In the genomic region with DNA sequence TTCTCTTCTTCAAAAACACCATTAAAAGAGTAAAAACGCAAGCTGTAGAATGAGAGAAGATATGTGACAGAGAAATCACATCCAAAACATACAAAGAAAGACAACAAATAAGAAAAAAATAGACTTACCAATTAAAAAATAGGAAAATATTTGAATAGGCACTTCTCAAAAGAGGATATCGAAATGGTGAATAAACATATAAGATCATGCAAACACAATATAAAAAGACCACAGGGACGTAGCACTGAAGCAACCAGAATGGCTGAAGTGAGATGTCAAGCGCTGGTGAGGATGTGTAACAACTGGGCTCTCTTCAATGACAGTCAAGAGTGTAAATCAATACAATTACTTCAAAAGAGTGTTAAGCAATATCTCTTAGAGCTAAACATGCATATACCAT, we compare ENCODE assay signal across 29 cellular contexts.
"Had no signal": no experiment of that assay in that cellular context is flagged by ENCODE, and none has a peak within 500 bp of the region (broad histone marks: within the 10 kb centered on the region; RNA-seq: fewer than 3 reads in every experiment).

No MANE protein-coding gene starts in this region.

- H3K27ac Mint-ChIP-seq: natural killer cell; nephron; neural progenitor cell; progenitor cell of endocrine pancreas; stimulated activated memory B cell treated with anti-CD40 and anti-IgM and Interleukin-4, amounts not matched to agents 10 μg/mL and 1 μg/mL and 100 μg/mL, for 72 hours; stimulated activated naive CD8-positive, alpha-beta T cell treated with anti-CD3 and anti-CD28 coated beads, Interleukin-15, amount 100 ng/mL, for 72 hours; type B pancreatic cell had no signal

- H3K4me1 ChIP-seq: neural progenitor cell, parathyroid adenoma, psoas muscle, sigmoid colon, suprapubic skin, testis, tibial artery, upper lobe of right lung, uterus had no signal

- H3K27ac ChIP-seq: neural progenitor cell, ovary, parathyroid adenoma, psoas muscle, right lobe of liver, sigmoid colon, suprapubic skin, testis, tibial artery, transverse colon, upper lobe of right lung, uterus had no signal

- DNase-seq: natural killer cell; occipital lobe; ovary; psoas muscle; right cardiac atrium; right lobe of liver; sigmoid colon; small intestine; stimulated activated CD4-positive, alpha-beta T cell treated with anti-CD3 and anti-CD28 coated beads, Interleukin-15, amount 100 ng/mL, for 24 hours; stimulated activated CD4-positive, alpha-beta T cell treated with anti-CD3 and anti-CD28 coated beads, Interleukin-2, amount 100 ng/mL, for 24 hours; stimulated activated CD4-positive, alpha-beta T cell treated with anti-CD3 and anti-CD28 coated beads, Interleukin-2, amount 100 ng/mL, for 48 hours; stimulated activated CD4-positive, alpha-beta T cell treated with anti-CD3 and anti-CD28 coated beads, Interleukin-4, amount 100 ng/mL, for 24 hours; stimulated activated CD8-positive, alpha-beta memory T cell treated with anti-CD3 and anti-CD28 coated beads, Interleukin-4, amount 100 ng/mL, for 48 hours; stimulated activated naive CD4-positive, alpha-beta T cell; stimulated activated naive CD8-positive, alpha-beta T cell treated with anti-CD3 and anti-CD28 coated beads, Interleukin-15, amount 100 ng/mL, for 72 hours; stimulated activated naive CD8-positive, alpha-beta T cell treated with anti-CD3 and anti-CD28 coated beads, Interleukin-15, Interleukin-2, amounts not matched to agents 100 U/mL and 50 U/mL, for 24 hours; substantia nigra; testis; tibial artery; transverse colon; upper lobe of right lung; uterus had no signal

- H3K36me3 ChIP-seq: neural progenitor cell, ovary, right lobe of liver, sigmoid colon, suprapubic skin, tibial artery, transverse colon, upper lobe of right lung, uterus had no signal

- ATAC-seq: natural killer cell; psoas muscle; right cardiac atrium; right lobe of liver; stimulated activated memory B cell treated with anti-CD40 and anti-IgM and Interleukin-4, amounts not matched to agents 10 μg/mL and 1 μg/mL and 100 μg/mL, for 72 hours; stimulated activated naive CD8-positive, alpha-beta T cell treated with anti-CD3 and anti-CD28 coated beads, Interleukin-15, amount 100 ng/mL, for 72 hours; stimulated activated naive CD8-positive, alpha-beta T cell treated with anti-CD3 and anti-CD28 coated beads, Interleukin-15, Interleukin-2, amounts not matched to agents 100 U/mL and 50 U/mL, for 24 hours; upper lobe of right lung had no signal

- H3K9me3 ChIP-seq: ovary, psoas muscle, right lobe of liver, sigmoid colon, suprapubic skin, testis, transverse colon, upper lobe of right lung, uterus had no signal

- H3K27me3 Mint-ChIP-seq: type B pancreatic cell had no signal

- H3K9me3 Mint-ChIP-seq: natural killer cell, type B pancreatic cell had no signal

- H3K4me1 Mint-ChIP-seq: natural killer cell; stimulated activated memory B cell treated with anti-CD40 and anti-IgM and Interleukin-4, amounts not matched to agents 10 μg/mL and 1 μg/mL and 100 μg/mL, for 72 hours; stimulated activated naive CD8-positive, alpha-beta T cell treated with anti-CD3 and anti-CD28 coated beads, Interleukin-15, amount 100 ng/mL, for 72 hours had no signal

- H3K27me3 ChIP-seq: neural progenitor cell, ovary, right lobe of liver, sigmoid colon, suprapubic skin, testis, tibial artery, transverse colon, upper lobe of right lung, uterus had no signal

- H3K36me3 Mint-ChIP-seq: natural killer cell; neural progenitor cell; stimulated activated memory B cell treated with anti-CD40 and anti-IgM and Interleukin-4, amounts not matched to agents 10 μg/mL and 1 μg/mL and 100 μg/mL, for 72 hours had no signal

- H3K4me3 Mint-ChIP-seq: natural killer cell; nephron; neural progenitor cell; stimulated activated memory B cell treated with anti-CD40 and anti-IgM and Interleukin-4, amounts not matched to agents 10 μg/mL and 1 μg/mL and 100 μg/mL, for 72 hours; stimulated activated naive CD8-positive, alpha-beta T cell treated with anti-CD3 and anti-CD28 coated beads, Interleukin-15, amount 100 ng/mL, for 72 hours; type B pancreatic cell had no signal

- H3K4me3 ChIP-seq: neural progenitor cell, ovary, psoas muscle, right lobe of liver, sigmoid colon, suprapubic skin, testis, tibial artery, transverse colon, upper lobe of right lung, uterus had no signal
